ENCODE assay signal across 19 cellular contexts in genomic region chr1:59291566-59291965, GRCh38. TPM values are rescaled to one million over a fixed set of nuclear protein-coding genes. Genes with fewer than 3 reads are reported as not detected.
DNase-seq lines count a peak whose midpoint lies in the region; ATAC-seq, FAIRE-seq and TF ChIP-seq lines count a peak whose summit lies in the region.
"Had no signal": no experiment of that assay in that cellular context is flagged by ENCODE, and none has a peak within 500 bp of the region (broad histone marks: within the 10 kb centered on the region; RNA-seq: fewer than 3 reads in every experiment).

No MANE protein-coding gene starts in this region.

- no peak for TF ChIP-seq CTCF in liver (IDR thresholded peaks at IDR 0.05; ENCODE audit: low read depth, low read length, missing input control)
- TF ChIP-seq CTCF in HepG2 (CRISPR knock-in tag; IDR thresholded peaks at IDR 0.05), result no peak
- no peak for TF ChIP-seq CTCF in hepatocyte (IDR thresholded peaks at IDR 0.05; ENCODE audit: poor library complexity)
- TF ChIP-seq CTCF in gastrocnemius medialis (IDR thresholded peaks at IDR 0.05 in 4 of 5, conservative IDR thresholded peaks at IDR 0.05 in 1 of 5), result no peak
- TF ChIP-seq CTCF in coronary artery (IDR thresholded peaks at IDR 0.05), result no peak
- TF ChIP-seq CTCF in kidney (IDR thresholded peaks at IDR 0.05; ENCODE audit: borderline replicate concordance, extremely low read depth, insufficient read depth), result no peak

- intact Hi-C loops in HepG2 (cut with micrococcal nuclease; ENCODE audit: unreplicated experiment), result loop anchor here (10.0 kb wide), 3 partner anchors 147 to 407 kb away; no protein-coding TSS in a partner anchor
- intact Hi-C loops in gastrocnemius medialis (cut with DNase I; ENCODE audit: low total_unique reads), result loop anchor here (2.0 to 10.0 kb wide), 4 partner anchors 155 to 466 kb away; no protein-coding TSS in a partner anchor
- intact Hi-C loops in Right ventricle myocardium inferior (cut with DNase I), result loop anchor here (10.0 kb wide), 2 partner anchors 87 to 307 kb away; no protein-coding TSS in a partner anchor
- intact Hi-C loops in kidney (cut with DNase I), result no loop called here

- in situ Hi-C loops in HepG2 (cut with HindIII; ENCODE audit: extremely low pct_ligation_motif_present, low pct_unique_long_range_greater_than_20kb) (loop anchor here (10.0 kb wide), 3 partner anchors 263 to 507 kb away; partner anchors contain the start of gene JUN), gastrocnemius medialis (cut with MboI; ENCODE audit: low sequenced_read_pairs in 4 of 4) (loop anchor here (10.0 to 25.0 kb wide), 8 partner anchors 137 to 507 kb away; partner anchors contain the start of gene JUN (in 4 of the 4))

- H3K36me3 ChIP-seq in liver (ENCODE audit: control insufficient read depth in 4 of 4, insufficient read depth in 3 of 4, low read depth in 1 of 4, low read length in 3 of 4), result no peaks in the 10 kb centered on the region
- no peaks in the 10 kb centered on the region for H3K36me3 ChIP-seq in HepG2 (replicated peaks in 1 of 2; ENCODE audit: control insufficient read depth in 1 of 2, insufficient read depth in 2 of 2, low read length in 2 of 2)
- no peaks in the 10 kb centered on the region for H3K36me3 ChIP-seq in hepatocyte (replicated peaks; ENCODE audit: insufficient read depth, low read depth)
- no peaks in the 10 kb centered on the region for H3K36me3 ChIP-seq in gastrocnemius medialis
- no peaks in the 10 kb centered on the region for H3K36me3 ChIP-seq in kidney (ENCODE audit: control insufficient read depth in 1 of 2, insufficient read depth in 2 of 2, low read length in 2 of 2)

- no peak overlapping the region for H3K4me2 ChIP-seq in HepG2 (ENCODE audit: low read depth, low read length)
- no peak overlapping the region for H3K4me2 ChIP-seq in hepatocyte

- no peak for FAIRE-seq in HepG2 (lab: Jason Lieb, UNC)
- no peak for FAIRE-seq in kidney (lab: Jason Lieb, UNC)

- no peak for DNase-seq in HepG2 (ENCODE audit: low spot score)
- DNase-seq in hepatocyte (ENCODE audit: low spot score), result no peak
- no peak for DNase-seq in gastrocnemius medialis
- no peak for DNase-seq in coronary artery (ENCODE audit: low spot score)
- no peak for DNase-seq in Right ventricle myocardium inferior (ENCODE audit: missing footprints)
- no peak for DNase-seq in superior temporal gyrus (ENCODE audit: extremely low spot score)
- DNase-seq in kidney, result no peak
- DNase-seq: AML-193; CD4-positive, CD25-positive, alpha-beta regulatory T cell; COR-L47; GF-D8; GOT3; MM.1S; NCI-H1694 treated with DMSO at 0.1 percent for 48 hours; NCI-H774; SHP77 had no signal

- TF ChIP-seq RAD21 in liver (IDR thresholded peaks at IDR 0.05), result no peak
- no peak for TF ChIP-seq RAD21 in HepG2 (CRISPR knock-in tag; IDR thresholded peaks at IDR 0.05)

- H3K4me1 ChIP-seq in liver (ENCODE audit: control insufficient read depth in 4 of 4, insufficient read depth in 4 of 4, low read length in 3 of 4) (peaks cover 0 to 20% (median 4%) of the 10 kb centered on the region in 4 donors), HepG2 (ENCODE audit: insufficient read depth, low read length) (peaks cover 47% of the 10 kb centered on the region), hepatocyte (ENCODE audit: insufficient read depth) (no peaks in the 10 kb centered on the region), gastrocnemius medialis (peaks cover 34 to 46% of the 10 kb centered on the region in 2 donors), kidney (ENCODE audit: control insufficient read depth in 1 of 2, insufficient read depth in 1 of 2, low read depth in 1 of 2, low read length in 2 of 2) (peaks cover 0 to 4% of the 10 kb centered on the region in 2 donors)

- H3K27me3 ChIP-seq in liver (ENCODE audit: control insufficient read depth in 4 of 4, insufficient read depth in 4 of 4, low read length in 3 of 4) (no peaks in the 10 kb centered on the region), HepG2 (ENCODE audit: control insufficient read depth in 1 of 2, insufficient read depth in 2 of 2, low read length in 2 of 2) (no peaks in the 10 kb centered on the region), hepatocyte (no peaks in the 10 kb centered on the region), gastrocnemius medialis (no peaks in the 10 kb centered on the region)

- POLR2A ChIA-PET in HepG2 (lab: Yijun Ruan, JAX), result no interaction called here

- CTCF ChIA-PET in HepG2 (lab: Yijun Ruan, JAX; ENCODE audit: low intra/inter-chr PET ratio, low total read pairs), result no interaction called here

- no TSS peak for BruUV-seq in HepG2 (replicated peaks; lab: Mats Ljungman, UMichigan)

- no peak for TF ChIP-seq POLR2A in HepG2 (IDR thresholded peaks at IDR 0.05; ENCODE audit: insufficient read depth in 1 of 2, low read depth in 2 of 2, low read length in 2 of 2)
- no peak for TF ChIP-seq POLR2A in gastrocnemius medialis (IDR thresholded peaks at IDR 0.05)

- H3K27ac ChIP-seq in liver (ENCODE audit: low read depth in 1 of 2, low read length in 2 of 2) (peak overlapping the region; percentile 58 to 68), HepG2 (ENCODE audit: extremely low read length, insufficient read depth, low read length) (no peak overlapping the region), hepatocyte (peak overlapping the region; percentile 88), gastrocnemius medialis (peak overlapping the region; percentile 90 to 99 (median 96)), coronary artery (no peak overlapping the region), kidney (ENCODE audit: low read depth in 2 of 2, low read length in 2 of 2) (no peak overlapping the region)
- H3K27ac ChIP-seq: 22Rv1 had no signal

- no peak for TF ChIP-seq EP300 in HepG2 (IDR thresholded peaks at IDR 0.05; ENCODE audit: low read depth in 2 of 2, low read length in 2 of 2)
- TF ChIP-seq EP300 in HepG2 (CRISPR knock-in tag; IDR thresholded peaks at IDR 0.05; ENCODE audit: borderline replicate concordance), result no peak

- H2AFZ ChIP-seq in HepG2 (ENCODE audit: low read length) (no peak overlapping the region), hepatocyte (no peak overlapping the region)

- no peaks in the 10 kb centered on the region for H3K79me2 ChIP-seq in HepG2 (ENCODE audit: insufficient read depth, low read length)
- no peaks in the 10 kb centered on the region for H3K79me2 ChIP-seq in hepatocyte

- H3K4me3 ChIP-seq in liver (ENCODE audit: low read depth in 1 of 3, low read length in 3 of 3) (no peak overlapping the region), HepG2 (replicated peaks in 1 of 3; ENCODE audit: insufficient read depth in 1 of 3, low read depth in 2 of 3, low read length in 3 of 3) (no peak overlapping the region), hepatocyte (no peak overlapping the region), gastrocnemius medialis (no peak overlapping the region), coronary artery (no peak overlapping the region), kidney (ENCODE audit: low read length in 2 of 2) (no peak overlapping the region)

- H3K9me3 ChIP-seq in liver (ENCODE audit: control insufficient read depth in 4 of 4, low read length in 3 of 4) (no peaks in the 10 kb centered on the region), HepG2 (ENCODE audit: low read length) (no peaks in the 10 kb centered on the region), hepatocyte (ENCODE audit: low read depth) (no peaks in the 10 kb centered on the region), gastrocnemius medialis (no peaks in the 10 kb centered on the region), kidney (ENCODE audit: control insufficient read depth in 1 of 2, low read length in 2 of 2) (no peaks in the 10 kb centered on the region)

- H3K9me2 ChIP-seq in hepatocyte (replicated peaks; ENCODE audit: insufficient read depth), result no peaks in the 10 kb centered on the region

- peak overlapping the region in 1 of 2 donors; percentile 7 for H3K9ac ChIP-seq in liver (ENCODE audit: low read depth in 1 of 2, low read length in 2 of 2)
- H3K9ac ChIP-seq in HepG2 (ENCODE audit: insufficient read depth, low read depth, low read length), result no peak overlapping the region
- H3K9ac ChIP-seq in kidney (ENCODE audit: low read length in 2 of 2), result no peak overlapping the region

- no peak for ATAC-seq in HepG2
- ATAC-seq in gastrocnemius medialis, result no peak
- no peak for ATAC-seq in Right ventricle myocardium inferior
- ATAC-seq: HCT116 had no signal

- H4K20me1 ChIP-seq in HepG2 (ENCODE audit: insufficient read depth, low read length) (no peaks in the 10 kb centered on the region), hepatocyte (ENCODE audit: insufficient read depth, poor library complexity, severe bottlenecking) (no peaks in the 10 kb centered on the region)

TF ChIP-seq in liver, 16 proteins besides CTCF, POLR2A, EP300 and RAD21 (continues in another document):
- TF ChIP-seq YY1 (IDR thresholded peaks at IDR 0.05), result no peak

TF ChIP-seq in HepG2, 621 proteins besides CTCF, POLR2A, EP300 and RAD21 (continues in another document):
- no peak for TF ChIP-seq ZNF224 (CRISPR knock-in tag; IDR thresholded peaks at IDR 0.05)

RNA-seq across cellular contexts. Expression of gene FGGY, which starts 5.3 kb away (rescaled TPM):
- total RNA-seq in liver (10 to 100 TPM; 16.0 to 67.0 TPM), HepG2 (2016; rRNA removed; fragmentation: Illumina TruSeq; extraction: Trizol) (15.7 and 20.0 TPM in 2 replicates), hepatocyte (13.8 and 20.6 TPM in 2 replicates), gastrocnemius medialis (10 to 100 TPM; 24.9 to 35.9 (median 30.5) TPM), Right ventricle myocardium inferior (28.5 TPM), kidney (31.0 TPM)
- polyA plus RNA-seq in liver (10 to 100 TPM; 33.8 to 53.0 TPM), HepG2 (2011; rRNA removed) (25.6 and 27.5 TPM in 2 replicates), hepatocyte (18.0 and 25.5 TPM in 2 replicates), kidney (ENCODE audit: insufficient read depth, low read depth, low replicate concordance) (11.2 TPM)
- total RNA-seq in HepG2 (2016; cell fraction: cytosol; rRNA removed; fragmentation: Illumina TruSeq; extraction: Trizol; ENCODE audit: low read depth), result 59.4 and 62.1 TPM in 2 replicates
- total RNA-seq in HepG2 (2016; cell fraction: insoluble cytoplasmic fraction; rRNA removed; fragmentation: Illumina TruSeq; extraction: Trizol), result 16.5 and 19.6 TPM in 2 replicates
- 19.5 and 21.4 TPM in 2 replicates for total RNA-seq in HepG2 (2016; cell fraction: membrane; rRNA removed; fragmentation: Illumina TruSeq; extraction: Trizol)
- 16.9 and 19.5 TPM in 2 replicates for total RNA-seq in HepG2 (2016; cell fraction: nucleus; rRNA removed; fragmentation: Illumina TruSeq; extraction: Trizol)
- polyA plus RNA-seq in HepG2 (2011; cell fraction: cytosol; rRNA removed), result 26.7 and 28.9 TPM in 2 replicates
- polyA plus RNA-seq in HepG2 (2011; cell fraction: nucleus; rRNA removed), result 13.2 and 13.8 TPM in 2 replicates
- 19.3 and 23.4 TPM in 2 replicates for polyA plus RNA-seq in HepG2 (2012)
- 6.2 and 8.4 TPM in 2 replicates for polyA plus RNA-seq in HepG2 (2016; cell fraction: cytosol; fragmentation: Illumina TruSeq; extraction: Trizol; ENCODE audit: low read depth)
- polyA plus RNA-seq in HepG2 (2016; cell fraction: insoluble cytoplasmic fraction; fragmentation: Illumina TruSeq; extraction: Trizol; ENCODE audit: low read depth), result 13.0 and 14.8 TPM in 2 replicates
- 9.0 and 11.2 TPM in 2 replicates for polyA plus RNA-seq in HepG2 (2016; cell fraction: membrane; fragmentation: Illumina TruSeq; extraction: Trizol; ENCODE audit: low read depth)
- 7.0 and 8.3 TPM in 2 replicates for polyA plus RNA-seq in HepG2 (2016; cell fraction: nucleus; fragmentation: Illumina TruSeq; extraction: Trizol; ENCODE audit: insufficient read depth, low read depth)
- 11.3 and 53.1 TPM in 2 replicates for polyA minus RNA-seq in HepG2 (2011; rRNA and poly(A)+ RNA removed; ENCODE audit: low replicate concordance)
- polyA minus RNA-seq in HepG2 (2011; cell fraction: cytosol; rRNA and poly(A)+ RNA removed), result 9.6 and 14.5 TPM in 2 replicates
- 62.8 and 75.2 TPM in 2 replicates for polyA minus RNA-seq in HepG2 (2011; cell fraction: nucleus; rRNA and poly(A)+ RNA removed)

Comparison
In these comparisons a context has a peak if more than half of its experiments do, and no peak if none do; other contexts are left out.
1. H3K27ac ChIP-seq: peak in liver (2 of 2), hepatocyte (single experiment) and gastrocnemius medialis (4 of 4); none in HepG2 (single experiment), coronary artery (0 of 2) and kidney (0 of 2).